In genomic region chr7:33842141-33842540, GRCh38 we compare ENCODE assay signal across 24 cellular contexts.
DNase-seq lines count a peak whose midpoint lies in the region; ATAC-seq, FAIRE-seq and TF ChIP-seq lines count a peak whose summit lies in the region.
"Had no signal": no experiment of that assay in that cellular context is flagged by ENCODE, and none has a peak within 500 bp of the region (broad histone marks: within the 10 kb centered on the region; RNA-seq: fewer than 3 reads in every experiment).

No MANE protein-coding gene starts in this region.

- DNase-seq in A549 (ENCODE audit: low read depth in 1 of 2, low spot score in 1 of 2) (no peak), COLO668 (lab: John Stamatoyannopoulos, UW; ENCODE audit: unreplicated experiment) (peak; percentile 73), NCI-H446 treated with DMSO at 0.1 percent for 48 hours (lab: John Stamatoyannopoulos, UW) (peak; percentile 14), WERI-Rb-1 (peak; percentile 93), NOMO-1 (lab: John Stamatoyannopoulos, UW; ENCODE audit: unreplicated experiment in 2 of 2) (no peak), occipital lobe (lab: John Stamatoyannopoulos, UW) (no peak)
- DNase-seq: activated CD4-positive, alpha-beta T cell treated with anti-CD3 and anti-CD28 coated beads, Interleukin-2, amount 50 U/mL, for 48 hours; activated naive CD4-positive, alpha-beta T cell treated with Interleukin-2 at 50 U/mL for 16 hours; activated T-cell treated with anti-CD3 and anti-CD28 coated beads, Interleukin-2, amount 50 U/mL, for 72 hours; C1 segment of cervical spinal cord; dermis blood vessel endothelial cell; endodermal cell; H7; head of caudate nucleus; KG1; retina; RPMI8226; upper lobe of left lung had no signal

- peak; percentile 59 to 68; a peak in 4 of 6 replicates for ATAC-seq in A549
- no peak for ATAC-seq in GM18498 (IDR thresholded peaks at IDR 0.05; ENCODE audit: unreplicated experiment)
- ATAC-seq: activated T-cell treated with anti-CD3 and anti-CD28 coated beads, Interleukin-2, amount 50 U/mL, for 72 hours; GM12878; stimulated activated memory B cell treated with anti-CD40 and anti-IgM and Interleukin-4, amounts not matched to agents 10 μg/mL and 1 μg/mL and 100 μg/mL, for 72 hours had no signal

- no peak for TF ChIP-seq EP300 in A549 (IDR thresholded peaks at IDR 0.05)

- TF ChIP-seq RAD21 in A549 (conservative IDR thresholded peaks at IDR 0.05 in 1 of 2, IDR thresholded peaks at IDR 0.05 in 1 of 2), result no peak

- no peaks in the 10 kb centered on the region for H3K27me3 ChIP-seq in WERI-Rb-1 (ENCODE audit: insufficient read depth, low read depth, severe bottlenecking)
- H3K27me3 ChIP-seq: upper lobe of left lung had no signal

- TF ChIP-seq POLR2A in A549 (IDR thresholded peaks at IDR 0.05; ENCODE audit: low read length), result no peak

- FAIRE-seq in A549 (lab: Jason Lieb, UNC), result no peak
- FAIRE-seq: GM12878, TTC549 had no signal

- no peaks in the 10 kb centered on the region for H3K9me3 ChIP-seq in A549
- no peaks in the 10 kb centered on the region for H3K9me3 ChIP-seq in WERI-Rb-1 (ENCODE audit: severe bottlenecking)
- H3K9me3 ChIP-seq: upper lobe of left lung had no signal

- TF ChIP-seq CTCF in A549 (IDR thresholded peaks at IDR 0.05) (no peak), WERI-Rb-1 (IDR thresholded peaks at IDR 0.05; ENCODE audit: low read depth, low read length) (no peak)

- peak overlapping the region; percentile 48 for H3K4me2 ChIP-seq in A549

- H3K4me1 ChIP-seq in A549, result peaks cover 16% of the 10 kb centered on the region
- H3K4me1 ChIP-seq: upper lobe of left lung had no signal

- POLR2A ChIA-PET in A549 (lab: Yijun Ruan, JAX), result no interaction called here

- H3K36me3 ChIP-seq in WERI-Rb-1, result no peaks in the 10 kb centered on the region
- H3K36me3 ChIP-seq: upper lobe of left lung had no signal

- H3K27ac ChIP-seq in A549 (peak overlapping the region in 1 of 2 experiments; percentile 12; a peak in 1 of 6 replicates), WERI-Rb-1 (peak overlapping the region; percentile 55)
- H3K27ac ChIP-seq: parathyroid adenoma, skin epidermis, upper lobe of left lung had no signal

- CTCF ChIA-PET in A549 (lab: Yijun Ruan, JAX), result interaction anchor here (1.1 kb wide), 2 partner anchors 40 to 91 kb away, joined by 3 read pairs; no protein-coding TSS in a partner anchor

- WGBS in A549 (ENCODE audit: missing lambda C conversion rate), result 44% methylated on average over 3 of the region's 3 CpGs

- H3K4me3 ChIP-seq in A549, result no peak overlapping the region
- H3K4me3 ChIP-seq in WERI-Rb-1 (ENCODE audit: low read depth, low read length), result no peak overlapping the region
- H3K4me3 ChIP-seq: GM12878, skin epidermis, upper lobe of left lung had no signal

TF ChIP-seq in A549, 52 proteins besides CTCF, POLR2A, EP300 and RAD21:
- TF ChIP-seq MAX (IDR thresholded peaks at IDR 0.05) (no peak), MAZ (IDR thresholded peaks at IDR 0.05; ENCODE audit: borderline replicate concordance, low read depth, low read length) (no peak), PBX3 (IDR thresholded peaks at IDR 0.05) (no peak), NR3C1 (IDR thresholded peaks at IDR 0.05) (no peak), RNF2 (IDR thresholded peaks at IDR 0.05; ENCODE audit: borderline replicate concordance, low read depth) (no peak), USF2 (IDR thresholded peaks at IDR 0.05) (no peak), EHF (CRISPR knock-in tag; IDR thresholded peaks at IDR 0.05) (no peak), CBX2 (IDR thresholded peaks at IDR 0.05; ENCODE audit: borderline replicate concordance, low read depth) (no peak), SREBF2 (IDR thresholded peaks at IDR 0.05) (no peak), BHLHE40 (IDR thresholded peaks at IDR 0.05; ENCODE audit: low read depth, low read length) (no peak), CHD4 (IDR thresholded peaks at IDR 0.05; ENCODE audit: borderline replicate concordance) (no peak), HES2 (IDR thresholded peaks at IDR 0.05) (no peak), GATA3 (IDR thresholded peaks at IDR 0.05; ENCODE audit: borderline replicate concordance) (no peak)

Comparison
In these comparisons a context has a peak if more than half of its experiments do, and no peak if none do; other contexts are left out.
1. DNase-seq: peak in COLO668 (single experiment), NCI-H446 treated with DMSO at 0.1 percent for 48 hours (single experiment) and WERI-Rb-1 (single experiment); none in A549 (0 of 2), NOMO-1 (0 of 2) and occipital lobe (single experiment).